ENCODE assay signal across 12 cellular contexts in the genomic region with DNA sequence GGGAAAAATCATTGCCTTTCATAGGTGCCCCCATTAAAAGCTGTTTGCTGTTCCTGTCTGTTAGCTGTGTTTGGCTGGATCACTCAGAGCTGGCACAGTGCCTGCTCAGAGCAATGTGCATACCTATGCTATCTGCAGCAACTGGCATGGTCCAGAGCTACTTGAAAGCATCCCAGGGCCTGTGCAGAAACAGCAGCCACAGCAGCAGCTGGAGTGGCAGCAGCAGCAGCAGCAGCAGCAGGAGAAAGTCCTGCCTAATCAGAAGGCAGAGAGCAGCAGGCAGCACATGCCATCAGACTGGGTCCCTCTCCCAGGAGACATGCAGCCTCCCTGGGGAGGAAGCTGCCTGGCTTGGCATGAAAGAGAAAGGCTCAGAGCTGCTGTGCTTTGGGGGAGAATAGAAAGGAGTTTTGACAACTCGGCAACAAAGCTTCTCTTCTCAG.
DNase-seq lines count a peak whose midpoint lies in the region; ATAC-seq, FAIRE-seq and TF ChIP-seq lines count a peak whose summit lies in the region.
"Had no signal": no experiment of that assay in that cellular context is flagged by ENCODE, and none has a peak within 500 bp of the region (broad histone marks: within the 10 kb centered on the region; RNA-seq: fewer than 3 reads in every experiment).

No MANE protein-coding gene starts in this region.

- no peak for FAIRE-seq in astrocyte (lab: Jason Lieb, UNC)

- no peak overlapping the region for H3K4me3 Mint-ChIP-seq in astrocyte (ENCODE audit: unreplicated experiment)
- H3K4me3 Mint-ChIP-seq: CD8-positive, alpha-beta T cell had no signal

- H3K9ac ChIP-seq in astrocyte (ENCODE audit: low read length), result no peak overlapping the region

- H3K9me3 Mint-ChIP-seq in astrocyte (ENCODE audit: unreplicated experiment), result no peaks in the 10 kb centered on the region
- H3K9me3 Mint-ChIP-seq: CD8-positive, alpha-beta T cell had no signal

- H3K27ac ChIP-seq in astrocyte (ENCODE audit: low read depth, low read length) (no peak overlapping the region), right lobe of liver (no peak overlapping the region)
- H3K27ac ChIP-seq: PC-9 had no signal

- H3K79me2 ChIP-seq in astrocyte (ENCODE audit: insufficient read depth, low read length), result no peaks in the 10 kb centered on the region

- intact Hi-C loops in right lobe of liver (cut with DNase I), result loop anchor here (10.0 kb wide), 2 partner anchors 323 to 333 kb away; no protein-coding TSS in a partner anchor

- H3K9me3 ChIP-seq in astrocyte (ENCODE audit: insufficient read depth, low read depth, low read length), result no peaks in the 10 kb centered on the region
- no peaks in the 10 kb centered on the region for H3K9me3 ChIP-seq in right lobe of liver

- H3K27ac Mint-ChIP-seq in astrocyte (ENCODE audit: unreplicated experiment), result peak overlapping the region; percentile 23
- H3K27ac Mint-ChIP-seq: CD8-positive, alpha-beta T cell; progenitor cell of endocrine pancreas had no signal

- peak; percentile 37 for ATAC-seq in GM18502 (IDR thresholded peaks at IDR 0.05; ENCODE audit: poor library complexity, unreplicated experiment)
- peak; percentile 21 for ATAC-seq in HG03060 (IDR thresholded peaks at IDR 0.05; ENCODE audit: low read depth, unreplicated experiment)
- peak; percentile 68 to 75 (median 72) for ATAC-seq in right lobe of liver
- no peak for ATAC-seq in GM18867 (IDR thresholded peaks at IDR 0.05; ENCODE audit: unreplicated experiment)
- no peak for ATAC-seq in GM21737 (IDR thresholded peaks at IDR 0.05; ENCODE audit: unreplicated experiment)
- ATAC-seq: CD8-positive, alpha-beta T cell had no signal

- H3K27me3 Mint-ChIP-seq in astrocyte (ENCODE audit: low read depth, unreplicated experiment), result no peaks in the 10 kb centered on the region

- H3K4me2 ChIP-seq in astrocyte (ENCODE audit: low read length), result no peak overlapping the region
- H3K4me2 ChIP-seq: PC-9 had no signal

- H3K4me3 ChIP-seq in astrocyte (ENCODE audit: insufficient read depth, low read depth, low read length) (no peak overlapping the region), right lobe of liver (no peak overlapping the region)
- H3K4me3 ChIP-seq: PC-9 had no signal

- H3K4me1 Mint-ChIP-seq in astrocyte (ENCODE audit: low read depth, unreplicated experiment), result peaks cover 17% of the 10 kb centered on the region

- TF ChIP-seq POLR2A in right lobe of liver (IDR thresholded peaks at IDR 0.05), result no peak

- peak; percentile 39 for DNase-seq in astrocyte (ENCODE audit: low read depth)
- DNase-seq in right lobe of liver, result no peak
- no peak for DNase-seq in midbrain (lab: John Stamatoyannopoulos, UW)
- no peak for DNase-seq in DMS153 (lab: John Stamatoyannopoulos, UW)
- DNase-seq: activated CD4-positive, alpha-beta T cell treated with anti-CD3 and anti-CD28 coated beads for 4 hours; CD8-positive, alpha-beta T cell had no signal

- H3K4me1 ChIP-seq in astrocyte (ENCODE audit: insufficient read depth, low read length) (peaks cover 4% of the 10 kb centered on the region), right lobe of liver (no peaks in the 10 kb centered on the region)

- no peaks in the 10 kb centered on the region for H3K27me3 ChIP-seq in astrocyte (ENCODE audit: insufficient read depth, low read length)
- no peaks in the 10 kb centered on the region for H3K27me3 ChIP-seq in right lobe of liver

- no peaks in the 10 kb centered on the region for H3K36me3 ChIP-seq in astrocyte (ENCODE audit: insufficient read depth, low read length)
- H3K36me3 ChIP-seq in right lobe of liver, result no peaks in the 10 kb centered on the region

- 36% methylated on average over 1 of the region's 1 CpG for WGBS in right lobe of liver (ENCODE audit: insufficient coverage, low coverage, low lambda C conversion rate, missing lambda C conversion rate)

- H4K20me1 ChIP-seq in astrocyte (ENCODE audit: insufficient read depth, low read length), result no peaks in the 10 kb centered on the region

- TF ChIP-seq CTCF in astrocyte (IDR thresholded peaks at IDR 0.05; ENCODE audit: insufficient read depth, low read depth, low read length), result no peak
- TF ChIP-seq CTCF in right lobe of liver (IDR thresholded peaks at IDR 0.05), result no peak

- H2AFZ ChIP-seq in astrocyte (ENCODE audit: low read depth, low read length), result no peak overlapping the region
- H2AFZ ChIP-seq: PC-9 had no signal

- peaks cover 15% of the 10 kb centered on the region for H3K36me3 Mint-ChIP-seq in astrocyte (ENCODE audit: low read depth, unreplicated experiment)
- H3K36me3 Mint-ChIP-seq: CD8-positive, alpha-beta T cell had no signal

Comparison
In these comparisons a context has a peak if more than half of its experiments do, and no peak if none do; other contexts are left out.
1. ATAC-seq: peak in GM18502 (single experiment), HG03060 (single experiment) and right lobe of liver (4 of 4); none in GM18867 (single experiment) and GM21737 (single experiment).